In genomic region chr5:172864161-172864560, GRCh38 we compare ENCODE assay signal across 22 cellular contexts.
"Had no signal": no experiment of that assay in that cellular context is flagged by ENCODE, and none has a peak within 500 bp of the region (broad histone marks: within the 10 kb centered on the region; RNA-seq: fewer than 3 reads in every experiment).

No MANE protein-coding gene starts in this region.

- H3K9me3 ChIP-seq: sigmoid colon had no signal

- ATAC-seq: activated CD4-positive, alpha-beta T cell treated with anti-CD3 and anti-CD28 coated beads for 36 hours; activated T-cell treated with anti-CD3 and anti-CD28 coated beads, Interleukin-2, amount 50 U/mL, for 4 hours; left colon; naive thymus-derived CD4-positive, alpha-beta T cell had no signal

- H3K4me3 ChIP-seq: sigmoid colon had no signal

- H3K27me3 ChIP-seq: sigmoid colon had no signal

- DNase-seq: activated B cell treated with CpG ODN at 0.5 μM for 24 hours; activated CD4-positive, alpha-beta T cell treated with anti-CD3 and anti-CD28 coated beads for 36 hours; activated CD4-positive, alpha-beta T cell treated with anti-CD3 and anti-CD28 coated beads, Interleukin-2, amount 50 U/mL, for 4 hours; activated CD8-positive, alpha-beta memory T cell treated with anti-CD3 and anti-CD28 coated beads, Interleukin-2, amount 50 U/mL, for 48 hours; activated effector memory CD4-positive, alpha-beta T cell treated with Interleukin-2 at 50 U/mL for 16 hours; activated naive CD4-positive, alpha-beta T cell treated with anti-CD3 and anti-CD28 coated beads, Interleukin-2, amount 10 ng/mL, durations not matched to agents 7 days and 5 days; activated T-cell treated with anti-CD3 and anti-CD28 coated beads, Interleukin-2, amount 50 U/mL, for 4 hours; aorta; effector CD4-positive, alpha-beta T cell; glutamatergic neuron; hypothalamus; left colon; naive thymus-derived CD4-positive, alpha-beta T cell; occipital lobe; retina; sigmoid colon; stimulated activated CD4-positive, alpha-beta T cell treated with anti-CD3 and anti-CD28 coated beads, Interleukin-4, amount 100 ng/mL, for 24 hours; stimulated activated naive CD4-positive, alpha-beta T cell treated with Interleukin-2 at 50 U/mL for 16 hours; T-helper 1 cell had no signal

- FAIRE-seq: endometrium, islet of Langerhans, urothelium cell line had no signal
